ENCODE assay signal across 35 cellular contexts in genomic region chr6:12339022-12339421, GRCh38. TPM values are rescaled to one million over a fixed set of nuclear protein-coding genes. Genes with fewer than 3 reads are reported as not detected.
"Had no signal": no experiment of that assay in that cellular context is flagged by ENCODE, and none has a peak within 500 bp of the region (broad histone marks: within the 10 kb centered on the region; RNA-seq: fewer than 3 reads in every experiment).

No MANE protein-coding gene starts in this region.

- H3K4me3 Mint-ChIP-seq: activated B cell treated with CpG ODN at 0.5 μM for 24 hours; activated CD4-positive, alpha-beta memory T cell treated with anti-CD3 and anti-CD28 coated beads for 36 hours; activated CD8-positive, alpha-beta memory T cell treated with anti-CD3 and anti-CD28 coated beads, Interleukin-2, amount 10 ng/mL, durations not matched to agents 7 days and 5 days; activated naive CD4-positive, alpha-beta T cell treated with anti-CD3 and anti-CD28 coated beads, Interleukin-2, amount 10 ng/mL, durations not matched to agents 7 days and 5 days; activated naive CD8-positive, alpha-beta T cell; activated naive CD8-positive, alpha-beta T cell treated with anti-CD3 and anti-CD28 coated beads, Interleukin-2, amount 50 U/mL, for 24 hours; brain; T-cell had no signal

- H3K27ac ChIP-seq: RWPE1, VCaP had no signal

- FAIRE-seq: bronchial epithelial cell, RCC 7860 had no signal

- H3K27ac Mint-ChIP-seq: activated B cell treated with CpG ODN at 0.5 μM for 24 hours; activated CD4-positive, alpha-beta memory T cell treated with anti-CD3 and anti-CD28 coated beads for 36 hours; activated CD8-positive, alpha-beta memory T cell treated with anti-CD3 and anti-CD28 coated beads, Interleukin-2, amount 10 ng/mL, durations not matched to agents 7 days and 5 days; activated naive CD4-positive, alpha-beta T cell treated with anti-CD3 and anti-CD28 coated beads, Interleukin-2, amount 10 ng/mL, durations not matched to agents 7 days and 5 days; activated naive CD8-positive, alpha-beta T cell; activated naive CD8-positive, alpha-beta T cell treated with anti-CD3 and anti-CD28 coated beads, Interleukin-2, amount 50 U/mL, for 24 hours; brain; T-cell had no signal

- H3K27me3 Mint-ChIP-seq: activated B cell treated with CpG ODN at 0.5 μM for 24 hours; activated CD4-positive, alpha-beta memory T cell treated with anti-CD3 and anti-CD28 coated beads for 36 hours; activated naive CD4-positive, alpha-beta T cell treated with anti-CD3 and anti-CD28 coated beads, Interleukin-2, amount 10 ng/mL, durations not matched to agents 7 days and 5 days had no signal

- ATAC-seq: activated CD8-positive, alpha-beta memory T cell treated with anti-CD3 and anti-CD28 coated beads, Interleukin-2, amount 10 ng/mL, durations not matched to agents 7 days and 5 days; activated naive CD8-positive, alpha-beta T cell treated with anti-CD3 and anti-CD28 coated beads, Interleukin-2, amount 50 U/mL, for 24 hours; Right ventricle myocardium inferior; SK-N-SH treated with all-trans-retinoic acid at 6 μM for 48 hours; T-cell had no signal

- H3K36me3 Mint-ChIP-seq: activated CD4-positive, alpha-beta memory T cell treated with anti-CD3 and anti-CD28 coated beads for 36 hours; activated CD8-positive, alpha-beta memory T cell treated with anti-CD3 and anti-CD28 coated beads, Interleukin-2, amount 10 ng/mL, durations not matched to agents 7 days and 5 days; activated naive CD4-positive, alpha-beta T cell treated with anti-CD3 and anti-CD28 coated beads, Interleukin-2, amount 10 ng/mL, durations not matched to agents 7 days and 5 days; activated naive CD8-positive, alpha-beta T cell; brain; T-cell had no signal

- H3K4me1 Mint-ChIP-seq: activated CD8-positive, alpha-beta memory T cell treated with anti-CD3 and anti-CD28 coated beads, Interleukin-2, amount 10 ng/mL, durations not matched to agents 7 days and 5 days; activated naive CD4-positive, alpha-beta T cell treated with anti-CD3 and anti-CD28 coated beads, Interleukin-2, amount 10 ng/mL, durations not matched to agents 7 days and 5 days; activated naive CD8-positive, alpha-beta T cell treated with anti-CD3 and anti-CD28 coated beads, Interleukin-2, amount 50 U/mL, for 24 hours; T-cell had no signal

- DNase-seq: activated B cell treated with CpG ODN at 0.5 μM for 24 hours; activated CD4-positive, alpha-beta memory T cell treated with anti-CD3 and anti-CD28 coated beads for 36 hours; activated CD4-positive, alpha-beta T cell treated with anti-CD3 and anti-CD28 coated beads for 4 hours; activated CD4-positive, alpha-beta T cell treated with anti-CD3 and anti-CD28 coated beads, Interleukin-2, amount 50 U/mL, for 1 hour; activated CD4-positive, CD25-positive, alpha-beta regulatory T cell treated with anti-CD3 and anti-CD28 coated beads, Interleukin-2, amount 50 U/mL, for 72 hours; activated CD8-positive, alpha-beta memory T cell treated with anti-CD3 and anti-CD28 coated beads for 24 hours; activated CD8-positive, alpha-beta memory T cell treated with anti-CD3 and anti-CD28 coated beads, Interleukin-2, amount 10 ng/mL, durations not matched to agents 7 days and 5 days; activated CD8-positive, alpha-beta memory T cell treated with anti-CD3 and anti-CD28 coated beads, Interleukin-2, amount 50 U/mL, for 48 hours; activated effector memory CD4-positive, alpha-beta T cell treated with Interleukin-2 at 50 U/mL for 16 hours; activated naive CD4-positive, alpha-beta T cell treated with anti-CD3 and anti-CD28 coated beads, Interleukin-2, amount 10 ng/mL, durations not matched to agents 7 days and 5 days; activated naive CD8-positive, alpha-beta T cell treated with anti-CD3 and anti-CD28 coated beads, Interleukin-2, amount 50 U/mL, for 24 hours; activated T-cell treated with anti-CD3 and anti-CD28 coated beads, Interleukin-2, amount 50 U/mL, for 48 hours; anterior cingulate cortex; caudate nucleus; Karpas-422; NCI-H1105; NCI-H1436; NCI-H1694; NCI-H1930; NCI-H2081 treated with DMSO at 0.1 percent for 48 hours; NCI-H226; NCI-H524 treated with DMSO at 0.1 percent for 48 hours; SIG-M5; T-cell; T-helper 2 cell; T-helper 9 cell had no signal

RNA-seq across cellular contexts. Expression of gene EDN1, which starts 48.9 kb away (rescaled TPM):
- total RNA-seq: activated CD4-positive, alpha-beta memory T cell treated with anti-CD3 and anti-CD28 coated beads for 36 hours; activated CD8-positive, alpha-beta memory T cell treated with anti-CD3 and anti-CD28 coated beads, Interleukin-2, amount 10 ng/mL, durations not matched to agents 7 days and 5 days; SK-MEL-5 had no signal
